In genomic region chr13:46844431-46844830, GRCh38 we compare ENCODE assay signal across 1 cellular context.
TF ChIP-seq lines count a peak whose summit lies in the region.

No MANE protein-coding gene starts in this region.

TF ChIP-seq in IMR-90, 13 proteins besides CTCF, POLR2A, EP300 and RAD21:
- TF ChIP-seq MXI1 (IDR thresholded peaks at IDR 0.05; ENCODE audit: borderline replicate concordance, low read depth, low read length) (no peak), MAFK (IDR thresholded peaks at IDR 0.05; ENCODE audit: low read depth, low read length) (no peak), CEBPB (IDR thresholded peaks at IDR 0.05; ENCODE audit: low read depth, low read length) (no peak), SMC3 (IDR thresholded peaks at IDR 0.05; ENCODE audit: low read depth, low read length) (no peak), RCOR1 (IDR thresholded peaks at IDR 0.05; ENCODE audit: insufficient replicate concordance, low read length) (no peak), FOS (IDR thresholded peaks at IDR 0.05; ENCODE audit: low read depth, low read length) (no peak), CHD1 (IDR thresholded peaks at IDR 0.05; ENCODE audit: low read depth, low read length) (no peak), NFE2L2 (IDR thresholded peaks at IDR 0.05; ENCODE audit: low read depth, low read length) (no peak), RFX5 (IDR thresholded peaks at IDR 0.05; ENCODE audit: low read depth, low read length) (no peak), BHLHE40 (IDR thresholded peaks at IDR 0.05; ENCODE audit: low read depth, low read length) (no peak), USF2 (IDR thresholded peaks at IDR 0.05; ENCODE audit: low read depth, low read length) (no peak), MAZ (IDR thresholded peaks at IDR 0.05; ENCODE audit: borderline replicate concordance, low read depth, low read length) (no peak), ELK1 (IDR thresholded peaks at IDR 0.05; ENCODE audit: borderline replicate concordance, low read depth, low read length) (no peak)
